ENCODE assay signal across 27 cellular contexts in the genomic region with DNA sequence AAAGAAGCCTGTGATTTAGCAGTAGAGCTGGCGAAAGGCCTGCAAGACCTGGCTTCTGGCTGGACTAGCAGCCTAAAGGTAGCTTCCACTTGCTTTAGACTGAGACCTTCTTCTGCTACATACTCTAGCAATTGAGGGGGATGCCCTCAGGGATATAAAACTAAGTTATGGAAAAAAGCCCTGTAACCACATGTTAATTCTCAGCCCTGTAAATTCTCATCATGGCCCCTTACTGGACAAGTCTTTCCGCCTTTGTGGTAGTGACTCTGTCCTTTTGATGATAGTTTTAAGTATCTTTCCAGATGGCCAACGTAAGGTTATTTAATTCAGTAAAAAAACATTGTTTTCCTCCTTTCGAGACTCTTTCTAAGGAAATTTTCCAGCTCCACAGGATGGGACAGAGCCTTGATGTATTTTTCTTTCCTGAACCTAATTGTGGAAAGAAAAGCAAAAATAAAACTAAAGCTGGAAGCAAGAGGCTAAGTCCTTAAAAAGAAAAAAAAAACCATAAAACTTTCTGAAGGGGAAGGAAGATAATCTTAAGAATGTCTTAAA. TPM values are rescaled to one million over a fixed set of nuclear protein-coding genes. Genes with fewer than 3 reads are reported as not detected.
A peak's percentile ranks its signal among the peaks of the same experiment; 100 is the strongest.
DNase-seq lines count a peak whose midpoint lies in the region; ATAC-seq and TF ChIP-seq lines count a peak whose summit lies in the region.
"Had no signal": no experiment of that assay in that cellular context is flagged by ENCODE, and none has a peak within 500 bp of the region (broad histone marks: within the 10 kb centered on the region; RNA-seq: fewer than 3 reads in every experiment).

No MANE protein-coding gene starts in this region.

- peaks cover 0 to 18% (median 2%) of the 10 kb centered on the region in 12 donors for H3K9me3 ChIP-seq in heart left ventricle
- peaks cover 0 to 12% of the 10 kb centered on the region in 2 donors for H3K9me3 ChIP-seq in right atrium auricular region
- no peaks in the 10 kb centered on the region for H3K9me3 ChIP-seq in ascending aorta
- peaks cover 2% of the 10 kb centered on the region for H3K9me3 ChIP-seq in aorta (ENCODE audit: control insufficient read depth, low read length)
- H3K9me3 ChIP-seq: ovary had no signal

- H3K36me3 ChIP-seq in heart left ventricle (no peaks in the 10 kb centered on the region), right atrium auricular region (no peaks in the 10 kb centered on the region), ascending aorta (no peaks in the 10 kb centered on the region), aorta (ENCODE audit: control insufficient read depth in 1 of 2, insufficient read depth in 2 of 2, low read length in 1 of 2) (no peaks in the 10 kb centered on the region)
- H3K36me3 ChIP-seq: ovary, sigmoid colon, tibial nerve had no signal

- no peak for TF ChIP-seq POLR2A in heart left ventricle (IDR thresholded peaks at IDR 0.05)

- H3K4me1 Mint-ChIP-seq in mesothelial cell of epicardium: peaks cover 26% of the 10 kb centered on the region
- H3K4me1 Mint-ChIP-seq: activated CD4-positive, alpha-beta T cell treated with anti-CD3 and anti-CD28 coated beads, Interleukin-2, amount 10 ng/mL, durations not matched to agents 7 days and 5 days had no signal

- H3K27ac ChIP-seq in heart left ventricle (peak overlapping the region in 10 of 12 donors; percentile 23 to 80 (median 56)), right atrium auricular region (no peak overlapping the region), ascending aorta (peak overlapping the region; percentile 52 to 67), aorta (ENCODE audit: low read depth in 1 of 2, low read length in 2 of 2) (peak overlapping the region; percentile 18 to 63)
- H3K27ac ChIP-seq: KMS-11, ovary, sigmoid colon had no signal

- intact Hi-C loops in heart left ventricle (cut with DNase I): no loop called here
- intact Hi-C loops in ascending aorta (cut with DNase I): no loop called here
- intact Hi-C loops in aorta (cut with DNase I): no loop called here

- TF ChIP-seq CTCF in heart left ventricle (IDR thresholded peaks at IDR 0.05): no peak
- no peak for TF ChIP-seq CTCF in right atrium auricular region (IDR thresholded peaks at IDR 0.05)
- no peak for TF ChIP-seq CTCF in ascending aorta (IDR thresholded peaks at IDR 0.05)
- TF ChIP-seq CTCF in mesothelial cell of epicardium (IDR thresholded peaks at IDR 0.05; ENCODE audit: unreplicated experiment): no peak

- ATAC-seq in heart left ventricle: peak in 2 of 4 donors; percentile 47 to 87
- no peak for ATAC-seq in aorta (ENCODE audit: low FRiP score)

- H3K36me3 Mint-ChIP-seq in mesothelial cell of epicardium: peaks cover 8% of the 10 kb centered on the region

- H3K9me3 Mint-ChIP-seq in mesothelial cell of epicardium: peaks cover 18% of the 10 kb centered on the region

- H3K27me3 Mint-ChIP-seq in mesothelial cell of epicardium (ENCODE audit: low read depth): no peaks in the 10 kb centered on the region
- H3K27me3 Mint-ChIP-seq: activated CD4-positive, alpha-beta T cell treated with anti-CD3 and anti-CD28 coated beads, Interleukin-2, amount 10 ng/mL, durations not matched to agents 7 days and 5 days had no signal

- H3K4me3 ChIP-seq in heart left ventricle (no peak overlapping the region), right atrium auricular region (no peak overlapping the region), ascending aorta (no peak overlapping the region), aorta (ENCODE audit: low read length in 2 of 2) (no peak overlapping the region)
- H3K4me3 ChIP-seq: lung, ovary, sigmoid colon, tibial nerve had no signal

- 44 to 57% (median 52%) methylated on average over 4 of the region's 4 CpGs for WGBS in heart left ventricle, 4 donors
- 47 to 48% methylated on average over 4 of the region's 4 CpGs for WGBS in aorta, 2 donors

- H3K4me3 Mint-ChIP-seq in mesothelial cell of epicardium: no peak overlapping the region
- H3K4me3 Mint-ChIP-seq: activated CD4-positive, alpha-beta T cell treated with anti-CD3 and anti-CD28 coated beads, Interleukin-2, amount 10 ng/mL, durations not matched to agents 7 days and 5 days; T-helper 1 cell treated with Interleukin-12 subunit alpha and Interleukin-12 subunit beta and Interleukin-4 antibody, amounts not matched to agents 30 μg/mL and 1 μg/mL, for 36 hours had no signal

- H3K27ac Mint-ChIP-seq in mesothelial cell of epicardium: peak overlapping the region; percentile 98
- H3K27ac Mint-ChIP-seq: activated CD4-positive, alpha-beta T cell treated with anti-CD3 and anti-CD28 coated beads, Interleukin-2, amount 10 ng/mL, durations not matched to agents 7 days and 5 days; T-helper 1 cell treated with Interleukin-12 subunit alpha and Interleukin-12 subunit beta and Interleukin-4 antibody, amounts not matched to agents 30 μg/mL and 1 μg/mL, for 36 hours had no signal

- H3K27me3 ChIP-seq in heart left ventricle (no peaks in the 10 kb centered on the region), right atrium auricular region (no peaks in the 10 kb centered on the region), ascending aorta (no peaks in the 10 kb centered on the region), aorta (ENCODE audit: control insufficient read depth in 1 of 2, insufficient read depth in 2 of 2, low read length in 1 of 2) (no peaks in the 10 kb centered on the region)
- H3K27me3 ChIP-seq: ovary, sigmoid colon, tibial nerve had no signal

- H3K4me1 ChIP-seq in heart left ventricle (peaks cover 0 to 31% (median 19%) of the 10 kb centered on the region in 12 donors), right atrium auricular region (peaks cover 0 to 21% of the 10 kb centered on the region in 2 donors), ascending aorta (peaks cover 0 to 13% of the 10 kb centered on the region in 2 donors), aorta (ENCODE audit: control insufficient read depth in 1 of 2, insufficient read depth in 2 of 2, low read length in 2 of 2) (peaks cover 0 to 2% of the 10 kb centered on the region in 2 donors)
- H3K4me1 ChIP-seq: sigmoid colon had no signal

- DNase-seq in heart left ventricle (no peak), right atrium auricular region (ENCODE audit: low spot score) (no peak), ascending aorta (ENCODE audit: low spot score in 2 of 2) (no peak), mesothelial cell of epicardium (ENCODE audit: low spot score in 2 of 2, unreplicated experiment in 2 of 2) (no peak), aorta (no peak), activated gamma-delta T cell treated with Interleukin-2 at 50 U/mL for 16 hours (no peak), C1 segment of cervical spinal cord (lab: John Stamatoyannopoulos, UW) (no peak), DMS79 (lab: John Stamatoyannopoulos, UW) (no peak)
- DNase-seq: activated CD4-positive, alpha-beta T cell treated with anti-CD3 and anti-CD28 coated beads, Interleukin-2, amount 10 ng/mL, durations not matched to agents 7 days and 5 days; activated effector memory CD4-positive, alpha-beta T cell treated with anti-CD3 and anti-CD28 coated beads, Interleukin-2, amount 50 U/mL, for 16 hours; cerebellar nuclear complex; DMS53; effector CD4-positive, alpha-beta T cell; head of caudate nucleus; immature natural killer cell; NCI-H1930; NCI-H446; ovary; SHP77; sigmoid colon; stimulated activated CD4-positive, alpha-beta T cell treated with anti-CD3 and anti-CD28 coated beads, Interleukin-1b, Interleukin-23, amount 100 ng/mL, for 48 hours; stimulated activated naive CD4-positive, alpha-beta T cell treated with Interleukin-2 at 50 U/mL for 16 hours had no signal

RNA-seq across cellular contexts. Expression of a gene that starts 25.3 kb away (rescaled TPM):
- not detected for total RNA-seq in heart left ventricle
- polyA plus RNA-seq in heart left ventricle: not detected
- not detected for total RNA-seq in right atrium auricular region
- not detected for total RNA-seq in ascending aorta
- 0.34 to 1.8 TPM (median 1.4 TPM) in 3 replicates for total RNA-seq in mesothelial cell of epicardium
- total RNA-seq in aorta: not detected
- polyA plus RNA-seq in aorta: 10 to 100 TPM in 1 of 2 donors, under 1 TPM in 1; 0.20 to 83.4 TPM
- total RNA-seq: A172; activated CD4-positive, alpha-beta T cell treated with anti-CD3 and anti-CD28 coated beads, Interleukin-2, amount 10 ng/mL, durations not matched to agents 7 days and 5 days; tibial nerve had no signal
- polyA plus RNA-seq: immature natural killer cell had no signal

Comparison
In these comparisons a context has a peak if more than half of its experiments do, and no peak if none do; other contexts are left out.
1. H3K27ac ChIP-seq: peak in heart left ventricle (10 of 12), ascending aorta (2 of 2) and aorta (2 of 2); none in right atrium auricular region (0 of 2).